In the genomic region with DNA sequence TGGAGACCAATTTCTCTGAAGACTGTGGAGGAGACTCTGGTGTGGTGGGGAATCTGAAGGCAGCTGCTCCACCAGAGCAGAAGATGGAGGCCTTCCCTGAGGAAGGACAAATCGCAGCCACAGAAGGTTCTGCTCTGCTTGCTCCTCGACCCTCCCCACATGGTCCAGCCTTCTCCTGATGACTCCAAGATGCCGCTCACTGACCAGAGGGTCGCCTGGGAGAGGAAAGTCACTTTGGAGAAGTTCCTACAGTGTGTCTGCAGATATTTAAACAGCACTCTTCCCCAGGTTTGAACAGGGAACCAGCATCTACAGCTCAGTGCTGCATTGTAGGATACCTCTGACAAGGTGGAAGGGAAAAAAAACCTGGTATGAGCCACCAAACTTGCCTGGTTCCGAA, we compare ENCODE assay signal across 20 cellular contexts. TPM values are rescaled to one million over a fixed set of nuclear protein-coding genes. Genes with fewer than 3 reads are reported as not detected.
"Had no signal": no experiment of that assay in that cellular context is flagged by ENCODE, and none has a peak within 500 bp of the region (broad histone marks: within the 10 kb centered on the region; RNA-seq: fewer than 3 reads in every experiment).

No MANE protein-coding gene starts in this region.

- DNase-seq: colonic mucosa; dermis blood vessel endothelial cell; esophagus squamous epithelium; foreskin fibroblast; left ventricle myocardium superior; mesenchymal stem cell; naive B cell; posterior cingulate gyrus; small intestine; stimulated activated CD4-positive, alpha-beta T cell treated with anti-CD3 and anti-CD28 coated beads, Interleukin-12 subunit alpha, Interleukin-12 subunit beta, amount 100 ng/mL, for 4 hours; stimulated activated naive CD8-positive, alpha-beta T cell treated with anti-CD3 and anti-CD28 coated beads, Interleukin-15, Interleukin-2, amounts not matched to agents 100 U/mL and 50 U/mL, for 24 hours; tibial artery; upper lobe of right lung had no signal

- ATAC-seq: gastroesophageal sphincter; left colon; left ventricle myocardium superior; stimulated activated naive CD8-positive, alpha-beta T cell treated with anti-CD3 and anti-CD28 coated beads, Interleukin-15, Interleukin-2, amounts not matched to agents 100 U/mL and 50 U/mL, for 24 hours; upper lobe of right lung had no signal

- H3K36me3 ChIP-seq: colonic mucosa, gastroesophageal sphincter, right atrium auricular region, tibial artery, upper lobe of right lung, vagina had no signal

- H3K27me3 ChIP-seq: colonic mucosa, esophagus squamous epithelium, gastroesophageal sphincter, right atrium auricular region, tibial artery, upper lobe of right lung, vagina had no signal

- H3K27me3 Mint-ChIP-seq: naive B cell had no signal

- H3K27ac Mint-ChIP-seq: nephron had no signal

- H3K4me3 Mint-ChIP-seq: naive B cell, nephron had no signal

- H3K4me1 ChIP-seq: gastroesophageal sphincter, right atrium auricular region, tibial artery, vagina had no signal

- H3K9me3 ChIP-seq: colonic mucosa, esophagus squamous epithelium, gastroesophageal sphincter, right atrium auricular region, tibial artery, upper lobe of right lung, vagina had no signal

- H3K4me1 Mint-ChIP-seq: nephron had no signal

- H3K27ac ChIP-seq: colonic mucosa, esophagus squamous epithelium, gastroesophageal sphincter, right atrium auricular region, tibial artery, upper lobe of right lung, vagina had no signal

- H3K4me3 ChIP-seq: colonic mucosa, esophagus squamous epithelium, gastroesophageal sphincter, lung, right atrium auricular region, tibial artery, upper lobe of right lung, vagina had no signal

- H3K9me3 Mint-ChIP-seq: naive B cell, nephron had no signal

- H3K36me3 Mint-ChIP-seq: naive B cell had no signal

RNA-seq across cellular contexts. Expression of a gene that starts 44.3 kb away (rescaled TPM):
- total RNA-seq: dermis blood vessel endothelial cell, osteocyte had no signal
